Comparison of ENCODE assay signal across 8 cellular contexts in genomic region chr5:36878421-36879088, GRCh38. TPM values are rescaled to one million over a fixed set of nuclear protein-coding genes. Genes with fewer than 3 reads are reported as not detected.
DNase-seq lines count a peak whose midpoint lies in the region; ATAC-seq, FAIRE-seq and TF ChIP-seq lines count a peak whose summit lies in the region.

No MANE protein-coding gene starts in this region.

- ATAC-seq in body of pancreas (no peak), GM19463 (IDR thresholded peaks at IDR 0.05; ENCODE audit: unreplicated experiment) (no peak)

- H3K27ac Mint-ChIP-seq in activated T-cell treated with anti-CD3 and anti-CD28 coated beads, Interleukin-2, amount 50 U/mL, for 24 hours = peak overlapping the region; percentile 98

- H3K9ac ChIP-seq in keratinocyte (ENCODE audit: control insufficient read depth, extremely low read depth, insufficient read depth, low read length) = peak overlapping the region; percentile 97
- H3K9ac ChIP-seq in stomach smooth muscle (ENCODE audit: low read length in 2 of 2) = peak overlapping the region in 1 of 2 donors; percentile 89

- H3K4me1 Mint-ChIP-seq in activated T-cell treated with anti-CD3 and anti-CD28 coated beads, Interleukin-2, amount 50 U/mL, for 24 hours (ENCODE audit: low read depth) = peaks cover 50% of the 10 kb centered on the region

- H3K4me2 ChIP-seq in keratinocyte (ENCODE audit: control insufficient read depth, extremely low read depth, insufficient read depth, low read depth, low read length) = peak overlapping the region; percentile 85

- no peak for FAIRE-seq in keratinocyte (lab: Jason Lieb, UNC)

- dilution Hi-C loops in keratinocyte (cut with MboI; ENCODE audit: extremely low pct_ligation_motif_present, low sequenced_read_pairs) = no loop called here

- H3K79me2 ChIP-seq in keratinocyte (ENCODE audit: control insufficient read depth, insufficient read depth, low read length) = peaks cover 96% of the 10 kb centered on the region

- H3K9me3 ChIP-seq in body of pancreas (no peaks in the 10 kb centered on the region), keratinocyte (ENCODE audit: control insufficient read depth, low read depth, low read length) (no peaks in the 10 kb centered on the region), stomach smooth muscle (ENCODE audit: control insufficient read depth in 2 of 2, low read length in 2 of 2) (no peaks in the 10 kb centered on the region)

- peak overlapping the region in 1 of 2 donors; percentile 71 for H3K4me3 ChIP-seq in body of pancreas
- peak overlapping the region; percentile 95 to 96 (median 96) for H3K4me3 ChIP-seq in keratinocyte (ENCODE audit: control insufficient read depth in 2 of 3, extremely low read depth in 1 of 3, insufficient read depth in 2 of 3, low read depth in 1 of 3, low read length in 3 of 3)
- peak overlapping the region; percentile 88 to 93 for H3K4me3 ChIP-seq in stomach smooth muscle (ENCODE audit: low read length in 2 of 2)

- H3K27ac ChIP-seq in body of pancreas (peak overlapping the region in 3 of 4 donors; percentile 94 to 98 (median 96)), keratinocyte (ENCODE audit: control insufficient read depth, insufficient read depth, low read length) (peak overlapping the region; percentile 96), stomach smooth muscle (ENCODE audit: low read length) (no peak overlapping the region)

- H3K36me3 Mint-ChIP-seq in activated T-cell treated with anti-CD3 and anti-CD28 coated beads, Interleukin-2, amount 50 U/mL, for 24 hours (ENCODE audit: low read depth) = peaks cover 31% of the 10 kb centered on the region

- TF ChIP-seq CTCF in body of pancreas (IDR thresholded peaks at IDR 0.05) = no peak
- no peak for TF ChIP-seq CTCF in keratinocyte (optimal IDR thresholded peaks at IDR 0.05 in 1 of 3, IDR thresholded peaks at IDR 0.05 in 1 of 3, conservative IDR thresholded peaks at IDR 0.05 in 1 of 3; ENCODE audit: extremely low read depth in 1 of 3, insufficient read depth in 2 of 3, low read length in 3 of 3)

- TF ChIP-seq POLR2A in body of pancreas (IDR thresholded peaks at IDR 0.05) = no peak

- no peaks in the 10 kb centered on the region for H3K27me3 Mint-ChIP-seq in activated T-cell treated with anti-CD3 and anti-CD28 coated beads, Interleukin-2, amount 50 U/mL, for 24 hours

- peaks cover 52% of the 10 kb centered on the region for H3K4me1 ChIP-seq in body of pancreas
- peaks cover 15% of the 10 kb centered on the region for H3K4me1 ChIP-seq in keratinocyte (ENCODE audit: control insufficient read depth, extremely low read depth, insufficient read depth, low read length)
- peaks cover 9% of the 10 kb centered on the region for H3K4me1 ChIP-seq in stomach smooth muscle (ENCODE audit: control insufficient read depth, insufficient read depth, low read length)

- H4K20me1 ChIP-seq in keratinocyte (ENCODE audit: control insufficient read depth, extremely low read depth, insufficient read depth, low read length) = peaks cover 7% of the 10 kb centered on the region

- H3K9me3 Mint-ChIP-seq in activated T-cell treated with anti-CD3 and anti-CD28 coated beads, Interleukin-2, amount 50 U/mL, for 24 hours = no peaks in the 10 kb centered on the region

- WGBS in body of pancreas, 2 donors = 1% methylated on average over 15 of the region's 15 CpGs

- H3K27me3 ChIP-seq in body of pancreas (no peaks in the 10 kb centered on the region), keratinocyte (ENCODE audit: control insufficient read depth, extremely low read depth, insufficient read depth, low read length) (no peaks in the 10 kb centered on the region), stomach smooth muscle (ENCODE audit: control insufficient read depth in 1 of 2, insufficient read depth in 2 of 2, low read length in 2 of 2) (no peaks in the 10 kb centered on the region)

- intact Hi-C loops in body of pancreas (cut with DNase I) = loop anchor here (10.0 kb wide), 1 partner anchor 66 kb away; no protein-coding TSS in a partner anchor

- DNase-seq in activated T-cell treated with anti-CD3 and anti-CD28 coated beads, Interleukin-2, amount 50 U/mL, for 24 hours = no peak
- no peak for DNase-seq in activated T-cell treated with anti-CD3 and anti-CD28 coated beads for 4 hours
- DNase-seq in NCI-H226 = peak; percentile 70
- DNase-seq in body of pancreas = peak in 2 of 4 donors; percentile 7 to 33
- no peak for DNase-seq in keratinocyte (ENCODE audit: low read depth, low spot score)
- DNase-seq in mesenteric fat pad (ENCODE audit: low spot score) = no peak

- peak overlapping the region; percentile 92 for H3K4me3 Mint-ChIP-seq in activated T-cell treated with anti-CD3 and anti-CD28 coated beads, Interleukin-2, amount 50 U/mL, for 24 hours

- H3K36me3 ChIP-seq in body of pancreas (replicated peaks in 1 of 2; ENCODE audit: insufficient read depth in 1 of 2, low read depth in 2 of 2) (no peaks in the 10 kb centered on the region), keratinocyte (ENCODE audit: control insufficient read depth in 2 of 2, extremely low read depth in 1 of 2, insufficient read depth in 2 of 2, low read length in 2 of 2) (no peaks in the 10 kb centered on the region), stomach smooth muscle (ENCODE audit: control insufficient read depth in 2 of 2, insufficient read depth in 2 of 2, low read length in 2 of 2) (no peaks in the 10 kb centered on the region)

- no peaks in the 10 kb centered on the region for H3K9me1 ChIP-seq in keratinocyte (ENCODE audit: control insufficient read depth, extremely low read depth, insufficient read depth, low read length)

- no peak overlapping the region for H2AFZ ChIP-seq in keratinocyte (ENCODE audit: control insufficient read depth, low read length)

RNA-seq across cellular contexts. Expression of gene NIPBL, which starts 2.0 kb away (rescaled TPM):
- total RNA-seq in body of pancreas = 10 to 100 TPM; 29.8 to 38.9 TPM
- polyA plus RNA-seq in keratinocyte = 21.4 to 26.0 TPM (median 23.4 TPM) in 3 replicates
- polyA plus RNA-seq in keratinocyte (2011; ENCODE audit: low read depth) = 48.9 TPM
- polyA plus RNA-seq in keratinocyte (2011; cell fraction: cytosol; rRNA removed) = 8.9 and 16.8 TPM in 2 replicates
- polyA plus RNA-seq in keratinocyte (2011; cell fraction: nucleus; rRNA removed) = 36.2 and 42.3 TPM in 2 replicates
- 14.4 and 18.6 TPM in 2 replicates for polyA plus RNA-seq in keratinocyte (2012; ENCODE audit: low replicate concordance)
- polyA minus RNA-seq in keratinocyte = 44.4 to 137 TPM (median 75.1 TPM) in 3 replicates
- polyA minus RNA-seq in keratinocyte (2011; cell fraction: cytosol; rRNA and poly(A)+ RNA removed) = 14.0 TPM
- 54.3 and 109 TPM in 2 replicates for polyA minus RNA-seq in keratinocyte (2011; cell fraction: nucleus; rRNA and poly(A)+ RNA removed)
- 57.3 TPM for total RNA-seq in mesenteric fat pad
